In the genomic region with DNA sequence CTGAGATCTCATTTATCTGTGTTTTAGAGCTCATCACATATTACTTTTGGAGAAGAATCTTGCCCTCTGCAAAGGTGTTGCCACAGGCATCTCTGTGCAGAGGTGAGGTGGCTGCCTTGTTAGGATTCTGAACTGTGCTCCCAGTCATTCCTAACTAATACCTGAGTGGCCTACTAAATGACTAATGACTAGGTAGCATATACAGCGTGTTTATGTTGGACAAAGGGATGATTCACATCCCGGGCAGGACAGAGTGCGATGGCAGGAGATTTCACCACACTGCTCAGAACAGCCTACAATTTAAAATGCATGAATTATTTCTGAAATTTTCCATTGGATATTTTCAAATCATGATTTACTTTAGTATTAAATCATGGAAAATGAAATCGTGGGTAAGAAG, we compare ENCODE assay signal across 17 cellular contexts. TPM values are rescaled to one million over a fixed set of nuclear protein-coding genes. Genes with fewer than 3 reads are reported as not detected.
DNase-seq lines count a peak whose midpoint lies in the region; ATAC-seq and TF ChIP-seq lines count a peak whose summit lies in the region.
"Had no signal": no experiment of that assay in that cellular context is flagged by ENCODE, and none has a peak within 500 bp of the region (broad histone marks: within the 10 kb centered on the region; RNA-seq: fewer than 3 reads in every experiment).

No MANE protein-coding gene starts in this region.

- no peaks in the 10 kb centered on the region for H4K20me1 ChIP-seq in PC-9 (ENCODE audit: insufficient read depth)

- H3K4me1 ChIP-seq in PC-9 (replicated peaks; ENCODE audit: insufficient read depth) = peaks cover 14% of the 10 kb centered on the region
- H3K4me1 ChIP-seq: BE2C had no signal

- H3F3A ChIP-seq in PC-9 (ENCODE audit: insufficient read depth, low read depth) = no peaks in the 10 kb centered on the region

- H3K9me3 ChIP-seq in PC-9 (ENCODE audit: insufficient read depth, low read depth) = no peaks in the 10 kb centered on the region
- H3K9me3 ChIP-seq: BE2C had no signal

- H3K79me2 ChIP-seq in PC-9 (ENCODE audit: low read depth) = no peaks in the 10 kb centered on the region

- no peaks in the 10 kb centered on the region for H3K9me2 ChIP-seq in PC-9 (ENCODE audit: insufficient read depth)

- H3K36me3 Mint-ChIP-seq in HFFc6 (ENCODE audit: low read depth) = no peaks in the 10 kb centered on the region

- no peak overlapping the region for H3K4me3 ChIP-seq in PC-9

- POLR2A ChIA-PET in PC-9 (lab: Charles Lee; ENCODE audit: unreplicated experiment) = no interaction called here

- no peaks in the 10 kb centered on the region for H3K27me3 Mint-ChIP-seq in HFFc6 (ENCODE audit: insufficient read depth)

- no peak for ATAC-seq in left lobe of liver
- ATAC-seq: Panc1, SK-N-SH treated with all-trans-retinoic acid at 6 μM for 48 hours had no signal

- BruUV-seq in PC-9 (replicated peaks; lab: Mats Ljungman, UMichigan) = no TSS peak

- peak overlapping the region; percentile 34; the same call in 1 of the 2 replicates for H3K4me2 ChIP-seq in PC-9

- CTCF ChIA-PET in PC-9 (lab: Charles Lee) = no interaction called here

- no peaks in the 10 kb centered on the region for H3K36me3 ChIP-seq in PC-9 (ENCODE audit: low read depth)
- H3K36me3 ChIP-seq: BE2C had no signal

- no peaks in the 10 kb centered on the region for H3K27me3 ChIP-seq in PC-9 (ENCODE audit: insufficient read depth, low read depth)
- H3K27me3 ChIP-seq: BE2C had no signal

- TF ChIP-seq CTCF in HFFc6 (IDR thresholded peaks at IDR 0.05) = no peak
- no peak for TF ChIP-seq CTCF in PC-9 (conservative IDR thresholded peaks at IDR 0.05)

- no peak overlapping the region for H2AFZ ChIP-seq in PC-9

- intact Hi-C loops in PC-9 (cut with micrococcal nuclease; ENCODE audit: unreplicated experiment) = no loop called here

- H3K27ac ChIP-seq in PC-9 (no peak overlapping the region), epithelial cell of prostate (peak overlapping the region; percentile 78)

- H3K4me1 Mint-ChIP-seq in HFFc6 (ENCODE audit: low read depth) = peaks cover 15% of the 10 kb centered on the region
- H3K4me1 Mint-ChIP-seq: CD8-positive, alpha-beta memory T cell had no signal

- no peak overlapping the region for H3K4me3 Mint-ChIP-seq in HFFc6
- H3K4me3 Mint-ChIP-seq: CD8-positive, alpha-beta memory T cell had no signal

- H3K9me3 Mint-ChIP-seq in HFFc6 = 0 out of 2 replicates have a peak, but pooled peaks cover 3% of the 10 kb centered on the region

- DNase-seq in HFFc6 = peak; percentile 40
- DNase-seq in PC-9 = peak; percentile 4 to 77
- DNase-seq in epithelial cell of prostate (ENCODE audit: low read depth, low spot score) = peak; percentile 61
- DNase-seq in renal cortical epithelial cell (ENCODE audit: low read depth) = peak; percentile 34
- DNase-seq in NCI-H2196 (lab: John Stamatoyannopoulos, UW; ENCODE audit: unreplicated experiment) = no peak
- no peak for DNase-seq in stimulated activated naive CD4-positive, alpha-beta T cell (lab: John Stamatoyannopoulos, UW)
- DNase-seq in left lobe of liver (ENCODE audit: low spot score) = no peak
- DNase-seq: BE2C; CD8-positive, alpha-beta memory T cell; DND-41; NCI-H1092 treated with DMSO at 0.1 percent for 48 hours; NCI-H1694; NCI-H446; SHP77 had no signal

- H3K27ac Mint-ChIP-seq in HFFc6 = no peak overlapping the region
- H3K27ac Mint-ChIP-seq: CD8-positive, alpha-beta memory T cell had no signal

RNA-seq across cellular contexts. Expression of gene CGA, which starts 23.1 kb away (rescaled TPM):
- total RNA-seq in HFFc6 (2021; fragmentation: NEBNext Ultra II Directional; extraction: Animal tissue kit (Norgen Biotek cat#: 25700)) = 1 to 10 TPM in 5 of 6 experiments, under 1 TPM in 1; 0.78 to 1.5 (median 1.1) TPM
- total RNA-seq in PC-9 (2021) (not detected in 2 replicates), renal cortical epithelial cell (not detected in 2 replicates), left lobe of liver (0.25 TPM)
- total RNA-seq: CD8-positive, alpha-beta memory T cell; HT-29 had no signal

RNA-seq across cellular contexts. Expression of gene ZNF292, which starts 37.3 kb away (rescaled TPM):
- 10 to 100 TPM; 18.5 to 22.4 (median 19.0) TPM for total RNA-seq in HFFc6 (2021; fragmentation: NEBNext Ultra II Directional; extraction: Animal tissue kit (Norgen Biotek cat#: 25700))
- 29.2 and 34.1 TPM in 2 replicates for total RNA-seq in PC-9 (2021)
- 40.6 and 56.3 TPM in 2 replicates for total RNA-seq in renal cortical epithelial cell
- total RNA-seq in left lobe of liver = 12.9 TPM

Comparison
In these comparisons a context has a peak if more than half of its experiments do, and no peak if none do; other contexts are left out.
1. DNase-seq: peak in HFFc6 (single experiment), PC-9 (2 of 2), epithelial cell of prostate (single experiment) and renal cortical epithelial cell (single experiment); none in NCI-H2196 (single experiment), stimulated activated naive CD4-positive, alpha-beta T cell (0 of 6) and left lobe of liver (single experiment).